In genomic region chr17:43464046-43464445, GRCh38 we compare ENCODE assay signal across 21 cellular contexts. TPM values are rescaled to one million over a fixed set of nuclear protein-coding genes. Genes with fewer than 3 reads are reported as not detected.
A peak's percentile ranks its signal among the peaks of the same experiment; 100 is the strongest.
DNase-seq lines count a peak whose midpoint lies in the region; ATAC-seq, FAIRE-seq and TF ChIP-seq lines count a peak whose summit lies in the region.
"Had no signal": no experiment of that assay in that cellular context is flagged by ENCODE, and none has a peak within 500 bp of the region (broad histone marks: within the 10 kb centered on the region; RNA-seq: fewer than 3 reads in every experiment).

No MANE protein-coding gene starts in this region.

- POLR2A ChIA-PET in A673 (lab: Charles Lee; ENCODE audit: low non-redundant PET), result no interaction called here

- 38% methylated on average over 1 of the region's 1 CpG for WGBS in right lobe of liver (ENCODE audit: insufficient coverage, low coverage, low lambda C conversion rate, missing lambda C conversion rate)

- H3K36me3 ChIP-seq in bronchial epithelial cell (ENCODE audit: control insufficient read depth, insufficient read depth, low read length), result no peaks in the 10 kb centered on the region
- H3K36me3 ChIP-seq in right lobe of liver, result no peaks in the 10 kb centered on the region
- no peaks in the 10 kb centered on the region for H3K36me3 ChIP-seq in gastrocnemius medialis
- no peaks in the 10 kb centered on the region for H3K36me3 ChIP-seq in A673 (ENCODE audit: insufficient read depth, low read length, poor library complexity, severe bottlenecking)
- H3K36me3 ChIP-seq: BLaER1 had no signal

- intact Hi-C loops in right lobe of liver (cut with DNase I), result loop anchor here in 1 of 2 donors (10.0 kb wide), 1 partner anchor 59 kb away; no protein-coding TSS in a partner anchor
- intact Hi-C loops in gastrocnemius medialis (cut with DNase I; ENCODE audit: low total_unique reads), result no loop called here
- intact Hi-C loops in A673 (cut with micrococcal nuclease; ENCODE audit: unreplicated experiment), result no loop called here

- DNase-seq in bronchial epithelial cell (ENCODE audit: low read depth), result peak; percentile 53
- DNase-seq in epithelial cell of esophagus (ENCODE audit: low read depth), result peak; percentile 39
- DNase-seq in right lobe of liver, result no peak
- DNase-seq in ACHN, result no peak
- DNase-seq in gastrocnemius medialis, result no peak
- no peak for DNase-seq in A673 (ENCODE audit: low spot score)
- DNase-seq: CD4-positive, CD25-positive, alpha-beta regulatory T cell; CD8-positive, alpha-beta T cell; DMS 273 treated with DMSO at 0.1 percent for 48 hours; DMS79; EL; GDM1; GM23248; H7; HCEC 1CT had no signal

- TF ChIP-seq POLR2A in right lobe of liver (IDR thresholded peaks at IDR 0.05) (no peak), gastrocnemius medialis (IDR thresholded peaks at IDR 0.05) (no peak)

- H3K27me3 ChIP-seq in bronchial epithelial cell (ENCODE audit: control insufficient read depth, insufficient read depth, low read length), result no peaks in the 10 kb centered on the region
- no peaks in the 10 kb centered on the region for H3K27me3 ChIP-seq in right lobe of liver
- H3K27me3 ChIP-seq in gastrocnemius medialis, result no peaks in the 10 kb centered on the region
- no peaks in the 10 kb centered on the region for H3K27me3 ChIP-seq in A673 (replicated peaks; ENCODE audit: insufficient read depth, low read depth, low read length, poor library complexity)
- H3K27me3 ChIP-seq: BLaER1 had no signal

- H3K4me3 ChIP-seq in bronchial epithelial cell (ENCODE audit: low read depth, low read length), result no peak overlapping the region
- no peak overlapping the region for H3K4me3 ChIP-seq in epithelial cell of esophagus (ENCODE audit: low read length)
- H3K4me3 ChIP-seq in right lobe of liver, result peak overlapping the region; percentile 27 to 74 (median 65)
- H3K4me3 ChIP-seq in gastrocnemius medialis, result no peak overlapping the region
- H3K4me3 ChIP-seq in A673 (ENCODE audit: low read depth, low read length, poor library complexity, severe bottlenecking), result no peak overlapping the region
- H3K4me3 ChIP-seq: BLaER1, GM12878, GM23248 had no signal

- H3K9me3 ChIP-seq in right lobe of liver, result no peaks in the 10 kb centered on the region
- no peaks in the 10 kb centered on the region for H3K9me3 ChIP-seq in gastrocnemius medialis
- H3K9me3 ChIP-seq in A673 (ENCODE audit: low read depth, low read length, poor library complexity, severe bottlenecking), result no peaks in the 10 kb centered on the region
- H3K9me3 ChIP-seq: BLaER1 had no signal

- peak overlapping the region; percentile 37 to 93 (median 85) for H3K27ac ChIP-seq in right lobe of liver
- no peak overlapping the region for H3K27ac ChIP-seq in gastrocnemius medialis
- no peak overlapping the region for H3K27ac ChIP-seq in A673 (ENCODE audit: low read depth, low read length, poor library complexity, severe bottlenecking)
- H3K27ac ChIP-seq: BLaER1, C4-2B, GM23248 had no signal

- H3K4me1 ChIP-seq in right lobe of liver (peaks cover 0 to 37% (median 15%) of the 10 kb centered on the region in 4 donors), gastrocnemius medialis (peaks cover 0 to 13% of the 10 kb centered on the region in 2 donors), A673 (ENCODE audit: insufficient read depth, low read length, poor library complexity, severe bottlenecking) (no peaks in the 10 kb centered on the region)

- FAIRE-seq in bronchial epithelial cell (lab: Jason Lieb, UNC), result no peak
- FAIRE-seq: D721Med, GM12878, GM19239, H1 had no signal

- no TSS peak for BruUV-seq in A673 (replicated peaks; lab: Mats Ljungman, UMichigan)

- in situ Hi-C loops in ACHN (cut with HindIII; ENCODE audit: low pct_ligation_motif_present, low pct_unique_long_range_greater_than_20kb, low sequenced_read_pairs) (no loop called here), gastrocnemius medialis (cut with MboI; ENCODE audit: low sequenced_read_pairs in 4 of 4) (no loop called here)

- ATAC-seq in right lobe of liver (peak in 2 of 4 donors; percentile 3 to 9), gastrocnemius medialis (no peak)
- ATAC-seq: CD8-positive, alpha-beta T cell; GM12878 had no signal

- TF ChIP-seq CTCF in bronchial epithelial cell (IDR thresholded peaks at IDR 0.05; ENCODE audit: insufficient read depth, low read length, severe bottlenecking) (no peak), epithelial cell of esophagus (IDR thresholded peaks at IDR 0.05; ENCODE audit: insufficient read depth, low read depth, low read length, missing control alignments) (no peak), right lobe of liver (IDR thresholded peaks at IDR 0.05) (no peak), gastrocnemius medialis (IDR thresholded peaks at IDR 0.05 in 4 of 5, conservative IDR thresholded peaks at IDR 0.05 in 1 of 5) (no peak), A673 (conservative IDR thresholded peaks at IDR 0.05; ENCODE audit: low read depth, low read length) (no peak)

- CTCF ChIA-PET in A673 (lab: Charles Lee), result no interaction called here

RNA-seq across cellular contexts. Expression of gene DHX8, which starts 19.7 kb away (rescaled TPM):
- total RNA-seq in bronchial epithelial cell (24.7 and 32.9 TPM in 2 replicates), right lobe of liver (10 to 100 TPM; 14.1 to 18.6 (median 17.5) TPM), gastrocnemius medialis (10 to 100 TPM; 24.0 to 30.3 (median 27.2) TPM), A673 (2021) (24.4 and 41.2 TPM in 2 replicates)

Comparison
In these comparisons a context has a peak if more than half of its experiments do, and no peak if none do; other contexts are left out.
1. DNase-seq: peak in bronchial epithelial cell (single experiment) and epithelial cell of esophagus (single experiment); none in right lobe of liver (0 of 3), ACHN (single experiment), gastrocnemius medialis (0 of 2) and A673 (single experiment).
2. H3K4me3 ChIP-seq: peak in right lobe of liver (3 of 3); none in bronchial epithelial cell (single experiment), epithelial cell of esophagus (single experiment), gastrocnemius medialis (0 of 4) and A673 (single experiment).
3. H3K27ac ChIP-seq: peak in right lobe of liver (3 of 3); none in gastrocnemius medialis (0 of 4) and A673 (single experiment).